In the genomic region with DNA sequence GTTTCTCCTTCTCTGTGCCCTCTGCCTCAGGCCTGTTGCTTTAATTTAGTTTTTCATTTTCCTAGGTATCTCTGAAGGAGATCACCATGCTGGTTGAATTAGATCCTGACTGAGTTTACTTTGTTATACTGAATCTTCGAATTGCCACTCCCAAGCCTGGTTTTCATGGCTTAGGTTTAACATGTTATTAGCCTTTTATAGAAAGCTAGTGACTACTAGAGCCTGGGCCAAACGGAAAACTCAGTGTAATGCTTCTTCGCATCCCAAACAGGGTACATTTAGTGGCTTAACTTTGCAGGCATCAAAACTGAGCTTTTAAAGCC, we compare ENCODE assay signal across 8 cellular contexts. TPM values are rescaled to one million over a fixed set of nuclear protein-coding genes. Genes with fewer than 3 reads are reported as not detected.
A peak's percentile ranks its signal among the peaks of the same experiment; 100 is the strongest.
DNase-seq lines count a peak whose midpoint lies in the region; ATAC-seq and TF ChIP-seq lines count a peak whose summit lies in the region.

No MANE protein-coding gene starts in this region.

- H3K27me3 Mint-ChIP-seq in T-helper 17 cell: no peaks in the 10 kb centered on the region

- H3K36me3 Mint-ChIP-seq in T-helper 17 cell (ENCODE audit: low read depth): peaks cover 2% of the 10 kb centered on the region

- H3K4me3 ChIP-seq in GM12875 (ENCODE audit: low read depth, low read length): peak overlapping the region; percentile 84
- H3K4me3 ChIP-seq in fibroblast of the aortic adventitia (ENCODE audit: low read depth, low read length): peak overlapping the region; percentile 92
- peak overlapping the region; percentile 99 for H3K4me3 ChIP-seq in skeletal muscle cell (ENCODE audit: low read depth, low read length)

- no peaks in the 10 kb centered on the region for H3K9me3 ChIP-seq in T-helper 17 cell (ENCODE audit: control insufficient read depth, low read length, poor library complexity, severe bottlenecking)

- TF ChIP-seq CTCF in GM12875 (IDR thresholded peaks at IDR 0.05; ENCODE audit: borderline replicate concordance, insufficient read depth, low read depth, low read length) (no peak), fibroblast of the aortic adventitia (IDR thresholded peaks at IDR 0.05; ENCODE audit: insufficient read depth, low read length) (no peak)

- H3K4me1 Mint-ChIP-seq in T-helper 17 cell: peaks cover 45% of the 10 kb centered on the region

- ATAC-seq in T-helper 17 cell (no peak), GM19023 (IDR thresholded peaks at IDR 0.05; ENCODE audit: unreplicated experiment) (no peak)

- DNase-seq in T-helper 17 cell (no peak), fibroblast of the aortic adventitia (ENCODE audit: low read depth) (no peak), skeletal muscle cell (ENCODE audit: low read depth) (no peak), H4 (ENCODE audit: low spot score) (no peak), mesenteric fat pad (ENCODE audit: low spot score) (no peak), 8988T (no peak)

- peak overlapping the region; percentile 94 for H3K27ac Mint-ChIP-seq in T-helper 17 cell

- peak overlapping the region; percentile 96 for H3K4me3 Mint-ChIP-seq in T-helper 17 cell

RNA-seq across cellular contexts. Expression of gene CRKL, which starts 3.6 kb away (rescaled TPM):
- total RNA-seq in T-helper 17 cell (10 to 100 TPM; 40.0 to 57.0 TPM), fibroblast of the aortic adventitia (ENCODE audit: low replicate concordance) (35.0 and 44.7 TPM in 2 replicates), mesenteric fat pad (46.1 TPM)
- total RNA-seq in H4 (2014; rRNA removed; shearing (Covaris generic)): 25.4 and 27.4 TPM in 2 replicates

RNA-seq across cellular contexts. Expression of gene AIFM3, which starts 46.2 kb away (rescaled TPM):
- total RNA-seq in T-helper 17 cell (1 to 10 TPM in 1 of 2 donors, under 1 TPM in 1; 0.34 to 1.2 TPM), fibroblast of the aortic adventitia (ENCODE audit: low replicate concordance) (0.45 and 1.7 TPM in 2 replicates), mesenteric fat pad (2.1 TPM)
- not detected in 2 replicates for total RNA-seq in H4 (2014; rRNA removed; shearing (Covaris generic))
